In the genomic region with DNA sequence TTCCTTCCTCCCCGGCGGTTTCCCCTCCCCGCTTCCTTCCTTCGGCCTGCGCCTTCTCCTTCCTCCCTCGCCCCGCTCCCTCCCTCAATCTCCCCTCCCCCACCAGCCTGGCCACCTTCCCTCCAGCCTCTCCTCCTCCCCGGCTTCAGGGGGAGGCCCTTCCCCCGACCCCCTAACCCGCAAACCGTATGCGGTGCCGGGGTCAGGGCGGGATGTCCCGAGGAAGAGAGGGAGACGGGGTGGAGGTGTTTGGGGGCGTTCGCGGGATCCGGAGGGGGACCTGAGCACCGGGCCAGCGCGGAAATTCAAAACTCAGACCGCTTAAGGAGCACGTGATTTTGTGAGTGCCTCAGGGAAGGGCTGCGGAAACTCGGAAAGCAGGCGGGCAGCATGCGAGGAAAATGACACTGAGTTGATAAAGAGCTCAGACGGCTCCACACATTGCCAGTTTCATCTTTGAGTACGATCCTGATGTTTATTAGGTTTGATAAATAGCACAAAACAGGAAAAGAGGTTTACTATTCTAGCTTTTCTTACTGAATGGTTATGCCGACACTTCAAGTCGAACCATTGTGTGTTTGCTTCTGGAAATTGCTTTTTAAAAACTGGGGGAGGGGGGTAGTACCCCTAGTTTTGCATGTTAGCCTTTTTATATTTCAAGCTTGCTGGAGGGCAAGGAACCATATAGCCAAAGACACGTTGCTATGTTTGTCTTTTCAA, we compare ENCODE assay signal across 1 cellular context.
TF ChIP-seq lines count a peak whose summit lies in the region.

No MANE protein-coding gene starts in this region.

TF ChIP-seq in K562, 482 proteins besides CTCF, POLR2A, EP300 and RAD21 (continued from another document and continues in another):
- TF ChIP-seq SIN3A (IDR thresholded peaks at IDR 0.05; ENCODE audit: borderline replicate concordance in 2 of 2, control insufficient read depth in 1 of 2, low read depth in 2 of 2, low read length in 2 of 2) = no peak; a peak in 1 of 4 replicates
- TF ChIP-seq CHD4 (IDR thresholded peaks at IDR 0.05; ENCODE audit: insufficient read depth, insufficient replicate concordance, low read depth, low read length, poor library complexity, severe bottlenecking) = peak; percentile 46
- TF ChIP-seq TCF7 (IDR thresholded peaks at IDR 0.05; ENCODE audit: borderline replicate concordance) = no peak
- no peak for TF ChIP-seq MAFK (IDR thresholded peaks at IDR 0.05; ENCODE audit: low read length)
- no peak for TF ChIP-seq SREBF1 (IDR thresholded peaks at IDR 0.05; ENCODE audit: borderline replicate concordance, low read depth, low read length)
- TF ChIP-seq FOXO4 (CRISPR knock-in tag; IDR thresholded peaks at IDR 0.05) = no peak
- TF ChIP-seq DIDO1 (tag; IDR thresholded peaks at IDR 0.05; ENCODE audit: low read depth) = no peak
- TF ChIP-seq CBX8 (IDR thresholded peaks at IDR 0.05; ENCODE audit: borderline replicate concordance, extremely low read depth, low read depth, low read length, poor library complexity, severe bottlenecking) = no peak
- no peak for TF ChIP-seq CREM (IDR thresholded peaks at IDR 0.05; ENCODE audit: low read depth)
- TF ChIP-seq SMAD2 (IDR thresholded peaks at IDR 0.05; ENCODE audit: low read depth, low read length) = no peak
- no peak; the same call in 1 of the 2 replicates for TF ChIP-seq AFF4 (CRISPR knock-in tag; IDR thresholded peaks at IDR 0.05)
- TF ChIP-seq ESRRB (CRISPR knock-in tag; IDR thresholded peaks at IDR 0.05; ENCODE audit: borderline replicate concordance) = no peak
- TF ChIP-seq FOXJ2 (tag; IDR thresholded peaks at IDR 0.05) = no peak
- peak; percentile 89; the same call in 1 of the 2 replicates for TF ChIP-seq PHF21A (IDR thresholded peaks at IDR 0.05; ENCODE audit: borderline replicate concordance, low read depth)
- TF ChIP-seq ZFP30 (CRISPR knock-in tag; IDR thresholded peaks at IDR 0.05; ENCODE audit: borderline replicate concordance) = no peak
- TF ChIP-seq ZNF165 (CRISPR knock-in tag; IDR thresholded peaks at IDR 0.05; ENCODE audit: borderline replicate concordance) = no peak
- no peak for TF ChIP-seq ZNF431 (CRISPR knock-in tag; IDR thresholded peaks at IDR 0.05)
- TF ChIP-seq ZNF197 (CRISPR knock-in tag; IDR thresholded peaks at IDR 0.05; ENCODE audit: low read depth) = no peak
- TF ChIP-seq TCF15 (CRISPR knock-in tag; IDR thresholded peaks at IDR 0.05) = no peak
- TF ChIP-seq ZNF717 (CRISPR knock-in tag; IDR thresholded peaks at IDR 0.05) = no peak
- TF ChIP-seq TRIM24 (IDR thresholded peaks at IDR 0.05) = peak; percentile 48 to 76; a peak in 3 of 4 replicates
- TF ChIP-seq, protein P1, sequence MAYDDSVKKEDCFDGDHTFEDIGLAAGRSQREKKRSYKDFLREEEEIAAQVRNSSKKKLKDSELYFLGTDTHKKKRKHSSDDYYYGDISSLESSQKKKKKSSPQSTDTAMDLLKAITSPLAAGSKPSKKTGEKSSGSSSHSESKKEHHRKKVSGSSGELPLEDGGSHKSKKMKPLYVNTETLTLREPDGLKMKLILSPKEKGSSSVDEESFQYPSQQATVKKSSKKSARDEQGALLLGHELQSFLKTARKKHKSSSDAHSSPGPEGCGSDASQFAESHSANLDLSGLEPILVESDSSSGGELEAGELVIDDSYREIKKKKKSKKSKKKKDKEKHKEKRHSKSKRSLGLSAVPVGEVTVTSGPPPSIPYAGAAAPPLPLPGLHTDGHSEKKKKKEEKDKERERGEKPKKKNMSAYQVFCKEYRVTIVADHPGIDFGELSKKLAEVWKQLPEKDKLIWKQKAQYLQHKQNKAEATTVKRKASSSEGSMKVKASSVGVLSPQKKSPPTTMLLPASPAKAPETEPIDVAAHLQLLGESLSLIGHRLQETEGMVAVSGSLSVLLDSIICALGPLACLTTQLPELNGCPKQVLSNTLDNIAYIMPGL (CRISPR knock-in tag; IDR thresholded peaks at IDR 0.05) = no peak
- 0 out of 4 replicates have a peak, but pooled peaks of 1 of the 2 experiments have one; percentile 17 for TF ChIP-seq SRF (CRISPR knock-in tag; IDR thresholded peaks at IDR 0.05)
- no peak for TF ChIP-seq CXXC5 (CRISPR knock-in tag; IDR thresholded peaks at IDR 0.05)
- no peak for TF ChIP-seq NFXL1 (CRISPR knock-in tag; IDR thresholded peaks at IDR 0.05)
- peak; percentile 71 for TF ChIP-seq DPF2 (IDR thresholded peaks at IDR 0.05)
- TF ChIP-seq FOS (IDR thresholded peaks at IDR 0.05; ENCODE audit: extremely low read depth, insufficient read length) = no peak
- TF ChIP-seq ZNF282 (CRISPR knock-in tag; IDR thresholded peaks at IDR 0.05) = no peak
- TF ChIP-seq, protein P2, sequence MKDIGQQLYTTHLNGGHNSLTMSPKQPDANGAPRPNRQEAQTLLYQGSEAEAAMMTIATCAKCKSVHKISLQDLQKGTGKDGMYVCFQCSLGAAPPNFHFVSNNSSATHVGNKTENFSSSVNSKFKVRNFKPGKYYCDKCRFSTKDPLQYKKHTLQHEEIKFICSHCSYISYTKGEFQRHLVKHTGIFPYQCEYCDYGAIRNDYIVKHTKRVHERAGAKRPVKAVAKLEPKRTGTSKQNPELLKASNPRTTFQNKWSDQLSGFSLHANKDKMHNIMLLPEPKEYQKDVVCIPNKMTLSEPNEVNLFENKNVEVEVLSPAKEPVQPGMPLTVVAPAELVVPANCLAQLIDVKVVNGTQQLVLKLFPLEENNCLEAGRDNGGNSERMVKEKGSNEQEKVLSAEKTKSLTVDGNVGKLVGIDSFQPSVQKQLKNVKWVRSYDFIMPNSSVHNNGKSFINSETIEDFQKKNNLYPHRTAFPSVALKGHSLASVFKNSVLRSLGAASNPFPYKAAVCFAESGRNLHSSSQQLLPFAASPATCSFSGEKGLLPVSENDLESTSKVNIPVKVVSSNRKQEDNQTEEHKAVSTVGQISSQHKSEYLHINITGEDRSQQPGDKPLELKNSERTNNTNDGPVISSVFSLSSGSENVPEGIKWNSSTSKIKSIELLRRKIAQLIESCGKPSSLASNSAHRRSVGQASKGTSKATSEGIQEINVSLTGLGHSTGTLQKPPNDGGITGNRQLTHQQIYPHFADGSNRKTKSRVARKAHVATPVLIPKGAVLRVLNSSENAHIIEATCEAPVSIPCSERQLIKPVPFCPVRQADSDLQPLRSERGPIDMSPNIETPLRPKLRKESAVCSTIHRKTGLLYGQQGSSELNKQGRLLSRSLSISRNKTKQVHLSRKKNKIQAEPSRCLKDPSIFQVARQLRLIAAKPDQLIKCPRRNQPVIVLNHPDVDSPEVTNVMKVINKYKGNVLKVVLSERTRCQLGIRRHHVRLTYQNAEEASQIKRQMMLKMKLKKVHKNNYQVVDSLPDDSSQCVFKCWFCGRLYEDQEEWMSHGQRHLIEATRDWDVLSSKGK (CRISPR knock-in tag; IDR thresholded peaks at IDR 0.05) = no peak
- TF ChIP-seq GABPB1 (CRISPR knock-in tag; IDR thresholded peaks at IDR 0.05) = peak; percentile 10; the same call in 1 of the 2 replicates
- no peak for TF ChIP-seq POLR2B (IDR thresholded peaks at IDR 0.05; ENCODE audit: low read depth, partially characterized antibody)
- no peak for TF ChIP-seq ZBTB12 (CRISPR knock-in tag; IDR thresholded peaks at IDR 0.05)
- TF ChIP-seq ZNF184 (CRISPR knock-in tag; IDR thresholded peaks at IDR 0.05) = no peak
- no peak for TF ChIP-seq ZNF384 (IDR thresholded peaks at IDR 0.05; ENCODE audit: low read depth, low read length)
- TF ChIP-seq NUFIP1 (IDR thresholded peaks at IDR 0.05; ENCODE audit: partially characterized antibody) = no peak
- no peak for TF ChIP-seq ZNF79 (CRISPR knock-in tag; IDR thresholded peaks at IDR 0.05; ENCODE audit: low read depth)
- no peak for TF ChIP-seq DACH1 (IDR thresholded peaks at IDR 0.05; ENCODE audit: partially characterized antibody)
- no peak for TF ChIP-seq RBM14 (IDR thresholded peaks at IDR 0.05; ENCODE audit: borderline replicate concordance, insufficient read depth, low read depth, low read length)
- TF ChIP-seq XRCC3 (IDR thresholded peaks at IDR 0.05) = no peak
- no peak for TF ChIP-seq SRSF7 (optimal IDR thresholded peaks at IDR 0.05; ENCODE audit: low read depth, low read length)
- TF ChIP-seq PPARD (CRISPR knock-in tag; IDR thresholded peaks at IDR 0.05) = no peak
- no peak for TF ChIP-seq BRCA1 (IDR thresholded peaks at IDR 0.05)
- no peak for TF ChIP-seq BRCA1 (CRISPR knock-in tag; IDR thresholded peaks at IDR 0.05)
- TF ChIP-seq SMC3 (conservative IDR thresholded peaks at IDR 0.05; ENCODE audit: insufficient read depth, low read depth, low read length) = no peak
- no peak for TF ChIP-seq IFI16 (CRISPR knock-in tag; IDR thresholded peaks at IDR 0.05)
- TF ChIP-seq HNRNPLL (IDR thresholded peaks at IDR 0.05; ENCODE audit: low read depth, low read length, poor library complexity, severe bottlenecking) = peak; percentile 6
- peak in 1 of 3 experiments; percentile 20; a peak in 1 of 6 replicates for TF ChIP-seq ZBTB11 (CRISPR knock-in tag; IDR thresholded peaks at IDR 0.05)
- TF ChIP-seq ZNF253 (CRISPR knock-in tag; conservative IDR thresholded peaks at IDR 0.05) = no peak
- no peak for TF ChIP-seq DMBX1 (CRISPR knock-in tag; IDR thresholded peaks at IDR 0.05; ENCODE audit: borderline replicate concordance)
- no peak for TF ChIP-seq HIVEP1 (CRISPR knock-in tag; IDR thresholded peaks at IDR 0.05)
- no peak for TF ChIP-seq SMARCA5 (IDR thresholded peaks at IDR 0.05)
- no peak for TF ChIP-seq SRSF3 (IDR thresholded peaks at IDR 0.05; ENCODE audit: insufficient read depth, low read length)
